21 cellular contexts compared by ENCODE assay signal in genomic region chr18:54169710-54170403, GRCh38.
"Had no signal": no experiment of that assay in that cellular context is flagged by ENCODE, and none has a peak within 500 bp of the region (broad histone marks: within the 10 kb centered on the region; RNA-seq: fewer than 3 reads in every experiment).

No MANE protein-coding gene starts in this region.

- H3K27me3 ChIP-seq: cardiac muscle cell, heart right ventricle, left lung, neutrophil, right lobe of liver, stomach, thyroid gland, upper lobe of left lung, vagina had no signal

- DNase-seq: activated CD4-positive, alpha-beta T cell treated with anti-CD3 and anti-CD28 coated beads, Interleukin-2, amount 10 ng/mL, durations not matched to agents 7 days and 5 days; activated CD8-positive, alpha-beta T cell treated with anti-CD3 and anti-CD28 coated beads for 36 hours; activated effector memory CD4-positive, alpha-beta T cell treated with anti-CD3 and anti-CD28 coated beads, Interleukin-2, amount 50 U/mL, for 16 hours; activated naive CD4-positive, alpha-beta T cell treated with anti-CD3 and anti-CD28 coated beads, Interleukin-2, amount 10 ng/mL, durations not matched to agents 7 days and 5 days; activated T-cell treated with anti-CD3 and anti-CD28 coated beads, Interleukin-2, amount 50 U/mL, for 48 hours; heart right ventricle; kidney glomerular epithelial cell; left lung; nephron progenitor cell; right lobe of liver; stimulated activated CD4-positive, alpha-beta T cell treated with anti-CD3 and anti-CD28 coated beads, Interleukin-2, amount 100 ng/mL, for 48 hours; stomach; T-helper 9 cell; thyroid gland; upper lobe of left lung; WERI-Rb-1 had no signal

- H3K4me1 ChIP-seq: thyroid gland, vagina had no signal

- H3K4me3 Mint-ChIP-seq: activated CD4-positive, alpha-beta T cell treated with anti-CD3 and anti-CD28 coated beads, Interleukin-2, amount 10 ng/mL, durations not matched to agents 7 days and 5 days; activated CD8-positive, alpha-beta T cell treated with anti-CD3 and anti-CD28 coated beads for 36 hours; activated naive CD4-positive, alpha-beta T cell treated with anti-CD3 and anti-CD28 coated beads, Interleukin-2, amount 10 ng/mL, durations not matched to agents 7 days and 5 days; nephron progenitor cell had no signal

- FAIRE-seq: endothelial cell of umbilical vein, TTC549 had no signal

- H3K9me3 ChIP-seq: heart right ventricle, left lung, neutrophil, right lobe of liver, stomach, thyroid gland, upper lobe of left lung, vagina had no signal

- H3K9me3 Mint-ChIP-seq: activated CD4-positive, alpha-beta T cell treated with anti-CD3 and anti-CD28 coated beads, Interleukin-2, amount 10 ng/mL, durations not matched to agents 7 days and 5 days; activated CD8-positive, alpha-beta T cell treated with anti-CD3 and anti-CD28 coated beads for 36 hours; activated naive CD4-positive, alpha-beta T cell treated with anti-CD3 and anti-CD28 coated beads, Interleukin-2, amount 10 ng/mL, durations not matched to agents 7 days and 5 days; nephron progenitor cell had no signal

- ATAC-seq: activated CD8-positive, alpha-beta T cell treated with anti-CD3 and anti-CD28 coated beads for 36 hours; heart right ventricle; left lung had no signal

- H3K4me3 ChIP-seq: cardiac muscle cell, heart right ventricle, left lung, right lobe of liver, stomach, thyroid gland, upper lobe of left lung, vagina had no signal

- H3K27ac Mint-ChIP-seq: activated CD4-positive, alpha-beta T cell treated with anti-CD3 and anti-CD28 coated beads, Interleukin-2, amount 10 ng/mL, durations not matched to agents 7 days and 5 days; activated CD8-positive, alpha-beta T cell treated with anti-CD3 and anti-CD28 coated beads for 36 hours; activated naive CD4-positive, alpha-beta T cell treated with anti-CD3 and anti-CD28 coated beads, Interleukin-2, amount 10 ng/mL, durations not matched to agents 7 days and 5 days; nephron progenitor cell had no signal

- H3K36me3 ChIP-seq: cardiac muscle cell, thyroid gland, vagina, WERI-Rb-1 had no signal

- H3K27ac ChIP-seq: heart right ventricle, left lung, neutrophil, right lobe of liver, stomach, thyroid gland, upper lobe of left lung, vagina, WERI-Rb-1 had no signal

- H3K27me3 Mint-ChIP-seq: activated CD4-positive, alpha-beta T cell treated with anti-CD3 and anti-CD28 coated beads, Interleukin-2, amount 10 ng/mL, durations not matched to agents 7 days and 5 days; activated CD8-positive, alpha-beta T cell treated with anti-CD3 and anti-CD28 coated beads for 36 hours; activated naive CD4-positive, alpha-beta T cell treated with anti-CD3 and anti-CD28 coated beads, Interleukin-2, amount 10 ng/mL, durations not matched to agents 7 days and 5 days had no signal
